25 cellular contexts compared by ENCODE assay signal in the genomic region with DNA sequence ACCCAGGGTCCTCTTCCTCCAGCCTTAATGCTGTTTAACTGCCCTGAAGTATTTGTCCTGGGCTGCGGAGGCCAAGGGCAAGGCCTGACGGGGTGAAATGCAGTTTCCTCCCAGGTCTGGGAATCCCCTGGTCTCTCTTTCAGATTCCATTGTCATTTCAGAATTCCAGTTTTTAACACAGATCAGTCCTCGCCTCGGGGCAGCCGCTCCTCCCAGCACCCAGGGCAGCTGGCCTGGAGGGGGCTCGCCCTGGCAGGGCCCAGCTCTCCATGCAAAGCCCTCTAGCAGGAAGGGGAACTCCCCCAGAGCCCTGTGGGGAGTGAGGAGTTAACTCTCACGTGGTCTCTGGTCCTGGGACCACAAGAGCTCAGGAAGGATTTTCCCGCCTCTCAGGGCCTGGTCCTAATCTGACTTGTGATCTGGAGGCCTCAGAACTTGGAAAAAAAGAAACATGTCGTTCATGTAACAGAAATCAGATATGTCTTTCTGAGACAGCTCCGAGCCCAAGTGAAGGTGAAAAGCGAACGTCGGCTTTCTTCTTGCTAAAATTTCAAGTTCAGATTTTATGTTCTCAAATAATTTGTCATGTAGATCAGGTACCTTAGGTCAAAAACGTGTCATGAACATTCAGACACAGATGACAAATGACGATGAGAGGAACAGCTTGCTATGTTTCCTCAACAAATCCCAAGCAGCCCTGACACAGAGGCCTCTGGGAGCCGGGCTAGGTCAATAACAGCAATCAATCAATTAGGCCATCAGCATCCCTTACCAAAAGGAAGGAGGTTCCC.
DNase-seq lines count a peak whose midpoint lies in the region; ATAC-seq and TF ChIP-seq lines count a peak whose summit lies in the region.
"Had no signal": no experiment of that assay in that cellular context is flagged by ENCODE, and none has a peak within 500 bp of the region (broad histone marks: within the 10 kb centered on the region; RNA-seq: fewer than 3 reads in every experiment).

No MANE protein-coding gene starts in this region.

- H3K36me3 Mint-ChIP-seq in glutamatergic neuron (ENCODE audit: unreplicated experiment) = no peaks in the 10 kb centered on the region
- H3K36me3 Mint-ChIP-seq: activated naive CD4-positive, alpha-beta T cell treated with anti-CD3 and anti-CD28 coated beads, Interleukin-2, amount 50 U/mL, for 72 hours had no signal

- H3K4me1 ChIP-seq in spleen (peaks cover 0 to 8% (median 3%) of the 10 kb centered on the region in 6 donors), mucosa of descending colon (ENCODE audit: low read depth) (no peaks in the 10 kb centered on the region)
- H3K4me1 ChIP-seq: breast epithelium, psoas muscle, sigmoid colon, SJCRH30, uterus had no signal

- H3K27ac ChIP-seq in spleen = no peak overlapping the region
- H3K27ac ChIP-seq: BLaER1 treated with 17β-estradiol and CSF1 and Interleukin-3, amounts not matched to agents 10 nM and 100 nM; breast epithelium; HL-60; psoas muscle; sigmoid colon; SJCRH30; uterus had no signal

- DNase-seq in glutamatergic neuron (peak; percentile 49), spleen (peak; percentile 31), mucosa of descending colon (no peak), epidermal melanocyte (ENCODE audit: insufficient read length, low spot score) (no peak)
- DNase-seq in activated naive CD4-positive, alpha-beta T cell (lab: John Stamatoyannopoulos, UW) = no peak
- DNase-seq: activated B cell treated with CpG ODN at 0.5 μM for 24 hours; activated CD8-positive, alpha-beta memory T cell treated with anti-CD3 and anti-CD28 coated beads, Interleukin-2, amount 50 U/mL, for 4 hours; COR-L47; DMS79; kidney glomerular epithelial cell; NCI-H146; NCI-H526; nucleus accumbens; psoas muscle; sigmoid colon; SJCRH30; stimulated activated naive CD4-positive, alpha-beta T cell; uterus had no signal

- H3K27me3 ChIP-seq in spleen (replicated peaks in 1 of 7) = peaks cover 0 to 18% (median 0%) of the 10 kb centered on the region in 7 donors
- H3K27me3 ChIP-seq: BLaER1 treated with 17β-estradiol and CSF1 and Interleukin-3, amounts not matched to agents 10 nM and 100 nM; SJCRH30; uterus had no signal

- no peak for TF ChIP-seq CTCF in glutamatergic neuron (IDR thresholded peaks at IDR 0.05; ENCODE audit: partially characterized antibody, unreplicated experiment)
- TF ChIP-seq CTCF in spleen (IDR thresholded peaks at IDR 0.05 in 8 of 11, conservative IDR thresholded peaks at IDR 0.05 in 3 of 11) = no peak
- TF ChIP-seq CTCF in mucosa of descending colon (IDR thresholded peaks at IDR 0.05) = no peak

- 53 to 59% (median 58%) methylated on average over 15 to 16 of the region's 16 CpGs for WGBS in spleen, 5 donors

- TF ChIP-seq POLR2A in spleen (IDR thresholded peaks at IDR 0.05) = no peak

- H3K27me3 Mint-ChIP-seq in glutamatergic neuron (ENCODE audit: unreplicated experiment) = peaks cover 11% of the 10 kb centered on the region

- H3K36me3 ChIP-seq in spleen = no peaks in the 10 kb centered on the region
- H3K36me3 ChIP-seq in mucosa of descending colon (ENCODE audit: low read depth) = no peaks in the 10 kb centered on the region
- H3K36me3 ChIP-seq: BLaER1 treated with 17β-estradiol and CSF1 and Interleukin-3, amounts not matched to agents 10 nM and 100 nM; breast epithelium; sigmoid colon; SJCRH30; uterus had no signal

- peak overlapping the region; percentile 67 for H3K27ac Mint-ChIP-seq in glutamatergic neuron (ENCODE audit: unreplicated experiment)
- H3K27ac Mint-ChIP-seq: activated B cell treated with CpG ODN at 0.5 μM for 24 hours had no signal

- H3K4me1 Mint-ChIP-seq in glutamatergic neuron (ENCODE audit: low read depth, unreplicated experiment) = peaks cover 16% of the 10 kb centered on the region
- H3K4me1 Mint-ChIP-seq: activated B cell treated with CpG ODN at 0.5 μM for 24 hours had no signal

- peak; percentile 61 for ATAC-seq in GM21529 (IDR thresholded peaks at IDR 0.05; ENCODE audit: unreplicated experiment)
- peak; percentile 68 for ATAC-seq in HG02870 (IDR thresholded peaks at IDR 0.05; ENCODE audit: unreplicated experiment)
- ATAC-seq in mucosa of descending colon = no peak
- ATAC-seq in GM19035 (IDR thresholded peaks at IDR 0.05; ENCODE audit: unreplicated experiment) = no peak
- ATAC-seq: psoas muscle had no signal

- peaks cover 2% of the 10 kb centered on the region for H3K9me3 Mint-ChIP-seq in glutamatergic neuron (ENCODE audit: unreplicated experiment)
- H3K9me3 Mint-ChIP-seq: activated B cell treated with CpG ODN at 0.5 μM for 24 hours had no signal

- peak overlapping the region; percentile 27 for H3K4me3 Mint-ChIP-seq in glutamatergic neuron (ENCODE audit: unreplicated experiment)
- H3K4me3 Mint-ChIP-seq: activated B cell treated with CpG ODN at 0.5 μM for 24 hours had no signal

- H3K4me3 ChIP-seq in spleen (no peak overlapping the region), mucosa of descending colon (no peak overlapping the region)
- H3K4me3 ChIP-seq: BLaER1 treated with 17β-estradiol and CSF1 and Interleukin-3, amounts not matched to agents 10 nM and 100 nM; breast epithelium; psoas muscle; sigmoid colon; SJCRH30; uterus had no signal

- H3K9me3 ChIP-seq in spleen (peaks cover 0 to 16% (median 5%) of the 10 kb centered on the region in 8 donors), mucosa of descending colon (no peaks in the 10 kb centered on the region)
- H3K9me3 ChIP-seq: SJCRH30 had no signal

- intact Hi-C loops in spleen (cut with DNase I; ENCODE audit: low total_unique reads) = no loop called here
- intact Hi-C loops in mucosa of descending colon (cut with DNase I, micrococcal nuclease) = no loop called here

Comparison
In these comparisons a context has a peak if more than half of its experiments do, and no peak if none do; other contexts are left out.
1. ATAC-seq: peak in GM21529 (single experiment) and HG02870 (single experiment); none in mucosa of descending colon (single experiment) and GM19035 (single experiment).
2. DNase-seq: peak in glutamatergic neuron (single experiment) and spleen (single experiment); none in mucosa of descending colon (0 of 3), activated naive CD4-positive, alpha-beta T cell (0 of 4) and epidermal melanocyte (single experiment).